In genomic region chr10:100130786-100131185, GRCh38 we compare ENCODE assay signal across 18 cellular contexts. TPM values are rescaled to one million over a fixed set of nuclear protein-coding genes. Genes with fewer than 3 reads are reported as not detected.
DNase-seq lines count a peak whose midpoint lies in the region; ATAC-seq, FAIRE-seq and TF ChIP-seq lines count a peak whose summit lies in the region.
"Had no signal": no experiment of that assay in that cellular context is flagged by ENCODE, and none has a peak within 500 bp of the region (broad histone marks: within the 10 kb centered on the region; RNA-seq: fewer than 3 reads in every experiment).

No MANE protein-coding gene starts in this region.

- H3K27me3 Mint-ChIP-seq in nephron progenitor cell (ENCODE audit: low read depth, poor library complexity) = peaks cover 23% of the 10 kb centered on the region
- peaks cover 29% of the 10 kb centered on the region for H3K27me3 Mint-ChIP-seq in activated CD4-positive, alpha-beta T cell treated with anti-CD3 and anti-CD28 coated beads, Interleukin-2, amount 10 ng/mL, durations not matched to agents 24 days and 14 days

- H3K36me3 Mint-ChIP-seq in nephron progenitor cell (ENCODE audit: low read depth) = no peaks in the 10 kb centered on the region
- H3K36me3 Mint-ChIP-seq in activated CD4-positive, alpha-beta T cell treated with anti-CD3 and anti-CD28 coated beads, Interleukin-2, amount 10 ng/mL, durations not matched to agents 24 days and 14 days (ENCODE audit: low read depth) = no peaks in the 10 kb centered on the region
- H3K36me3 Mint-ChIP-seq: CD8-positive, alpha-beta T cell had no signal

- H2AFZ ChIP-seq in HepG2 (ENCODE audit: low read length) = no peak overlapping the region

- in situ Hi-C loops in HepG2 (cut with HindIII; ENCODE audit: extremely low pct_ligation_motif_present, low pct_unique_long_range_greater_than_20kb) = no loop called here

- TF ChIP-seq POLR2A in HepG2 (IDR thresholded peaks at IDR 0.05; ENCODE audit: insufficient read depth in 1 of 2, low read depth in 2 of 2, low read length in 2 of 2) = no peak
- TF ChIP-seq POLR2A in right lobe of liver (IDR thresholded peaks at IDR 0.05) = no peak

- 33% methylated on average over 7 of the region's 9 CpGs for WGBS in HepG2 (ENCODE audit: low lambda C conversion rate)
- WGBS in right lobe of liver (ENCODE audit: insufficient coverage, low coverage, low lambda C conversion rate, missing lambda C conversion rate) = 70% methylated on average over 2 of the region's 9 CpGs
- WGBS in small intestine, 3 donors = 68 to 75% (median 74%) methylated on average over 9 of the region's 9 CpGs

- no peak for TF ChIP-seq EP300 in HepG2 (IDR thresholded peaks at IDR 0.05; ENCODE audit: low read depth in 2 of 2, low read length in 2 of 2)
- TF ChIP-seq EP300 in HepG2 (CRISPR knock-in tag; IDR thresholded peaks at IDR 0.05; ENCODE audit: borderline replicate concordance) = no peak

- H3K4me3 ChIP-seq in HepG2 (replicated peaks in 1 of 3; ENCODE audit: insufficient read depth in 1 of 3, low read depth in 2 of 3, low read length in 3 of 3) (no peak overlapping the region), right lobe of liver (no peak overlapping the region), small intestine (ENCODE audit: low read depth in 1 of 2, low read length in 2 of 2) (no peak overlapping the region)
- H3K4me3 ChIP-seq: HAP-1 had no signal

- H4K20me1 ChIP-seq in HepG2 (ENCODE audit: insufficient read depth, low read length) = no peaks in the 10 kb centered on the region

- TF ChIP-seq CTCF in HepG2 (CRISPR knock-in tag; IDR thresholded peaks at IDR 0.05) = no peak
- no peak for TF ChIP-seq CTCF in right lobe of liver (IDR thresholded peaks at IDR 0.05)
- TF ChIP-seq CTCF in nephron progenitor cell (IDR thresholded peaks at IDR 0.05) = no peak

- CTCF ChIA-PET in HepG2 (lab: Yijun Ruan, JAX; ENCODE audit: low intra/inter-chr PET ratio, low total read pairs) = no interaction called here

- H3K4me1 ChIP-seq in HepG2 (ENCODE audit: insufficient read depth, low read length) = peaks cover 27% of the 10 kb centered on the region
- no peaks in the 10 kb centered on the region for H3K4me1 ChIP-seq in right lobe of liver
- no peaks in the 10 kb centered on the region for H3K4me1 ChIP-seq in small intestine (ENCODE audit: control insufficient read depth in 2 of 2, insufficient read depth in 1 of 2, low read depth in 1 of 2, low read length in 1 of 2)
- H3K4me1 ChIP-seq: BE2C, HAP-1 had no signal

- ATAC-seq in HepG2 (peak; percentile 35; the same call in 2 of the 3 replicates), right lobe of liver (no peak)
- ATAC-seq: CD8-positive, alpha-beta T cell had no signal

- H3K27me3 ChIP-seq in HepG2 (ENCODE audit: control insufficient read depth in 1 of 2, insufficient read depth in 2 of 2, low read length in 2 of 2) = no peaks in the 10 kb centered on the region
- no peaks in the 10 kb centered on the region for H3K27me3 ChIP-seq in right lobe of liver
- no peaks in the 10 kb centered on the region for H3K27me3 ChIP-seq in small intestine (ENCODE audit: control insufficient read depth in 2 of 2, insufficient read depth in 2 of 2, low read length in 2 of 2)
- H3K27me3 ChIP-seq: BE2C had no signal

- H3K4me2 ChIP-seq in HepG2 (ENCODE audit: low read depth, low read length) = peak overlapping the region; percentile 21; the same call in 1 of the 2 replicates

- H3K79me2 ChIP-seq in HepG2 (ENCODE audit: insufficient read depth, low read length) = no peaks in the 10 kb centered on the region

- H3K9me3 Mint-ChIP-seq in nephron progenitor cell = peaks cover 12% of the 10 kb centered on the region
- H3K9me3 Mint-ChIP-seq in activated CD4-positive, alpha-beta T cell treated with anti-CD3 and anti-CD28 coated beads, Interleukin-2, amount 10 ng/mL, durations not matched to agents 24 days and 14 days = peaks cover 6% of the 10 kb centered on the region

- no peaks in the 10 kb centered on the region for H3K36me3 ChIP-seq in HepG2 (replicated peaks in 1 of 2; ENCODE audit: control insufficient read depth in 1 of 2, insufficient read depth in 2 of 2, low read length in 2 of 2)
- H3K36me3 ChIP-seq in right lobe of liver = no peaks in the 10 kb centered on the region
- no peaks in the 10 kb centered on the region for H3K36me3 ChIP-seq in small intestine (ENCODE audit: control insufficient read depth in 2 of 2, insufficient read depth in 2 of 2, low read length in 2 of 2)
- H3K36me3 ChIP-seq: BE2C, HAP-1 had no signal

- no peak for FAIRE-seq in HepG2 (lab: Jason Lieb, UNC)
- no peak for FAIRE-seq in small intestine (lab: Jason Lieb, UNC)
- FAIRE-seq: D721Med, H1 had no signal

- no peak for TF ChIP-seq RAD21 in HepG2 (CRISPR knock-in tag; IDR thresholded peaks at IDR 0.05)

- DNase-seq in HepG2 (ENCODE audit: low spot score) = no peak
- DNase-seq in right lobe of liver = no peak
- peak; percentile 5 for DNase-seq in brain pericyte (ENCODE audit: low read depth, low spot score)
- peak; percentile 9 for DNase-seq in nephron progenitor cell
- no peak for DNase-seq in activated CD4-positive, alpha-beta T cell treated with anti-CD3 and anti-CD28 coated beads, Interleukin-2, amount 10 ng/mL, durations not matched to agents 24 days and 14 days
- no peak for DNase-seq in CD1c-positive myeloid dendritic cell (ENCODE audit: extremely low spot score)
- DNase-seq in small intestine = no peak
- DNase-seq: BE2C; CD8-positive, alpha-beta T cell; COR-L47; DMS53; GF-D8 had no signal

- H3K9ac ChIP-seq in HepG2 (ENCODE audit: insufficient read depth, low read depth, low read length) = no peak overlapping the region

- no peak overlapping the region for H3K27ac Mint-ChIP-seq in nephron progenitor cell
- H3K27ac Mint-ChIP-seq in activated CD4-positive, alpha-beta T cell treated with anti-CD3 and anti-CD28 coated beads, Interleukin-2, amount 10 ng/mL, durations not matched to agents 24 days and 14 days = no peak overlapping the region
- H3K27ac Mint-ChIP-seq: CD8-positive, alpha-beta T cell had no signal

- no peak overlapping the region for H3K27ac ChIP-seq in HepG2 (ENCODE audit: extremely low read length, insufficient read depth, low read length)
- H3K27ac ChIP-seq in right lobe of liver = no peak overlapping the region
- H3K27ac ChIP-seq in small intestine (ENCODE audit: low read depth in 1 of 2, low read length in 1 of 2) = no peak overlapping the region
- H3K27ac ChIP-seq: C4-2B had no signal

- peaks cover 13% of the 10 kb centered on the region for H3K4me1 Mint-ChIP-seq in nephron progenitor cell
- no peaks in the 10 kb centered on the region for H3K4me1 Mint-ChIP-seq in activated CD4-positive, alpha-beta T cell treated with anti-CD3 and anti-CD28 coated beads, Interleukin-2, amount 10 ng/mL, durations not matched to agents 24 days and 14 days

- H3K9me3 ChIP-seq in HepG2 (ENCODE audit: low read length) (peaks cover 9% of the 10 kb centered on the region), right lobe of liver (no peaks in the 10 kb centered on the region), small intestine (ENCODE audit: control insufficient read depth, low read depth) (no peaks in the 10 kb centered on the region)
- H3K9me3 ChIP-seq: BE2C, HAP-1 had no signal

- BruUV-seq in HepG2 (replicated peaks; lab: Mats Ljungman, UMichigan) = no TSS peak

- POLR2A ChIA-PET in HepG2 (lab: Yijun Ruan, JAX) = no interaction called here

- intact Hi-C loops in HepG2 (cut with micrococcal nuclease; ENCODE audit: unreplicated experiment) = no loop called here
- intact Hi-C loops in right lobe of liver (cut with DNase I) = no loop called here
- intact Hi-C loops in activated CD4-positive, alpha-beta T cell treated with anti-CD3 and anti-CD28 coated beads, Interleukin-2, amount 10 ng/mL, durations not matched to agents 24 days and 14 days (cut with micrococcal nuclease) = no loop called here

- H3K4me3 Mint-ChIP-seq in nephron progenitor cell = no peak overlapping the region
- H3K4me3 Mint-ChIP-seq in activated CD4-positive, alpha-beta T cell treated with anti-CD3 and anti-CD28 coated beads, Interleukin-2, amount 10 ng/mL, durations not matched to agents 24 days and 14 days = no peak overlapping the region
- H3K4me3 Mint-ChIP-seq: CD8-positive, alpha-beta T cell had no signal

RNA-seq across cellular contexts. Expression of gene CPN1, which starts 49.1 kb away (rescaled TPM):
- total RNA-seq in HepG2 (2016; rRNA removed; fragmentation: Illumina TruSeq; extraction: Trizol) (8.1 and 17.3 TPM in 2 replicates), right lobe of liver (10 to 100 TPM; 20.7 to 76.6 (median 54.4) TPM)
- total RNA-seq in HepG2 (2016; cell fraction: cytosol; rRNA removed; fragmentation: Illumina TruSeq; extraction: Trizol; ENCODE audit: low read depth) = 5.6 and 6.4 TPM in 2 replicates
- total RNA-seq in HepG2 (2016; cell fraction: insoluble cytoplasmic fraction; rRNA removed; fragmentation: Illumina TruSeq; extraction: Trizol) = 8.1 and 16.7 TPM in 2 replicates
- 8.1 and 10.4 TPM in 2 replicates for total RNA-seq in HepG2 (2016; cell fraction: membrane; rRNA removed; fragmentation: Illumina TruSeq; extraction: Trizol)
- 10.6 and 16.3 TPM in 2 replicates for total RNA-seq in HepG2 (2016; cell fraction: nucleus; rRNA removed; fragmentation: Illumina TruSeq; extraction: Trizol)
- polyA plus RNA-seq in HepG2 (2011; rRNA removed) (35.1 and 42.1 TPM in 2 replicates), small intestine (not detected)
- 39.2 and 44.8 TPM in 2 replicates for polyA plus RNA-seq in HepG2 (2011; cell fraction: cytosol; rRNA removed)
- polyA plus RNA-seq in HepG2 (2011; cell fraction: nucleus; rRNA removed) = 18.8 and 22.4 TPM in 2 replicates
- 30.8 and 36.0 TPM in 2 replicates for polyA plus RNA-seq in HepG2 (2012)
- polyA plus RNA-seq in HepG2 (2016; cell fraction: cytosol; fragmentation: Illumina TruSeq; extraction: Trizol; ENCODE audit: low read depth) = 5.5 and 6.0 TPM in 2 replicates
- 8.5 and 9.4 TPM in 2 replicates for polyA plus RNA-seq in HepG2 (2016; cell fraction: insoluble cytoplasmic fraction; fragmentation: Illumina TruSeq; extraction: Trizol; ENCODE audit: low read depth)
- 8.9 and 9.1 TPM in 2 replicates for polyA plus RNA-seq in HepG2 (2016; cell fraction: membrane; fragmentation: Illumina TruSeq; extraction: Trizol; ENCODE audit: low read depth)
- 16.1 and 19.4 TPM in 2 replicates for polyA plus RNA-seq in HepG2 (2016; cell fraction: nucleus; fragmentation: Illumina TruSeq; extraction: Trizol; ENCODE audit: insufficient read depth, low read depth)
- polyA minus RNA-seq in HepG2 (2011; rRNA and poly(A)+ RNA removed; ENCODE audit: low replicate concordance) = 35.9 TPM in 1 of 2 replicates, not detected in the other
- polyA minus RNA-seq in HepG2 (2011; cell fraction: cytosol; rRNA and poly(A)+ RNA removed) = 11.8 and 13.2 TPM in 2 replicates
- polyA minus RNA-seq in HepG2 (2011; cell fraction: nucleus; rRNA and poly(A)+ RNA removed) = 9.0 and 12.1 TPM in 2 replicates
- not detected in 2 replicates for total RNA-seq in activated CD4-positive, alpha-beta T cell treated with anti-CD3 and anti-CD28 coated beads, Interleukin-2, amount 10 ng/mL, durations not matched to agents 24 days and 14 days
- total RNA-seq: CD8-positive, alpha-beta T cell; HT-29 had no signal
- polyA plus RNA-seq: AG04450 had no signal

RNA-seq across cellular contexts. Expression of gene ERLIN1, which starts 55.0 kb away (rescaled TPM):
- total RNA-seq in HepG2 (2016; rRNA removed; fragmentation: Illumina TruSeq; extraction: Trizol) = 46.9 and 69.3 TPM in 2 replicates
- 5.5 and 7.0 TPM in 2 replicates for total RNA-seq in HepG2 (2016; cell fraction: cytosol; rRNA removed; fragmentation: Illumina TruSeq; extraction: Trizol; ENCODE audit: low read depth)
- total RNA-seq in HepG2 (2016; cell fraction: insoluble cytoplasmic fraction; rRNA removed; fragmentation: Illumina TruSeq; extraction: Trizol) = 46.1 and 69.2 TPM in 2 replicates
- 19.6 and 23.2 TPM in 2 replicates for total RNA-seq in HepG2 (2016; cell fraction: membrane; rRNA removed; fragmentation: Illumina TruSeq; extraction: Trizol)
- total RNA-seq in HepG2 (2016; cell fraction: nucleus; rRNA removed; fragmentation: Illumina TruSeq; extraction: Trizol) = 69.4 and 73.7 TPM in 2 replicates
- polyA plus RNA-seq in HepG2 (2011; rRNA removed) = 56.8 and 61.3 TPM in 2 replicates
- 37.8 and 56.8 TPM in 2 replicates for polyA plus RNA-seq in HepG2 (2011; cell fraction: cytosol; rRNA removed)
- polyA plus RNA-seq in HepG2 (2011; cell fraction: nucleus; rRNA removed) = 18.0 and 23.0 TPM in 2 replicates
- 99.8 and 100 TPM in 2 replicates for polyA plus RNA-seq in HepG2 (2012)
- polyA plus RNA-seq in HepG2 (2016; cell fraction: cytosol; fragmentation: Illumina TruSeq; extraction: Trizol; ENCODE audit: low read depth) = 5.5 and 6.1 TPM in 2 replicates
- polyA plus RNA-seq in HepG2 (2016; cell fraction: insoluble cytoplasmic fraction; fragmentation: Illumina TruSeq; extraction: Trizol; ENCODE audit: low read depth) = 41.5 and 42.1 TPM in 2 replicates
- polyA plus RNA-seq in HepG2 (2016; cell fraction: membrane; fragmentation: Illumina TruSeq; extraction: Trizol; ENCODE audit: low read depth) = 12.8 and 13.4 TPM in 2 replicates
- 61.4 and 69.1 TPM in 2 replicates for polyA plus RNA-seq in HepG2 (2016; cell fraction: nucleus; fragmentation: Illumina TruSeq; extraction: Trizol; ENCODE audit: insufficient read depth, low read depth)
- 18.3 and 32.9 TPM in 2 replicates for polyA minus RNA-seq in HepG2 (2011; rRNA and poly(A)+ RNA removed; ENCODE audit: low replicate concordance)
- 32.7 and 42.3 TPM in 2 replicates for polyA minus RNA-seq in HepG2 (2011; cell fraction: cytosol; rRNA and poly(A)+ RNA removed)
- 15.5 and 28.8 TPM in 2 replicates for polyA minus RNA-seq in HepG2 (2011; cell fraction: nucleus; rRNA and poly(A)+ RNA removed)
- 10 to 100 TPM; 37.1 to 82.0 (median 54.1) TPM for total RNA-seq in right lobe of liver
- 20.2 TPM in 2 replicates for total RNA-seq in activated CD4-positive, alpha-beta T cell treated with anti-CD3 and anti-CD28 coated beads, Interleukin-2, amount 10 ng/mL, durations not matched to agents 24 days and 14 days
- polyA plus RNA-seq in small intestine = 10 to 100 TPM in 1 of 3 donors, 1 to 10 TPM in 2; 6.5 to 28.0 (median 10.0) TPM

Comparison
In these comparisons a context has a peak if more than half of its experiments do, and no peak if none do; other contexts are left out.
1. DNase-seq: peak in brain pericyte (single experiment) and nephron progenitor cell (single experiment); none in HepG2 (single experiment), right lobe of liver (0 of 3), activated CD4-positive, alpha-beta T cell treated with anti-CD3 and anti-CD28 coated beads, Interleukin-2, amount 10 ng/mL, durations not matched to agents 24 days and 14 days (single experiment), CD1c-positive myeloid dendritic cell (single experiment) and small intestine (single experiment).